In genomic region chr4:17667653-17668201, GRCh38 we compare ENCODE assay signal across 19 cellular contexts. TPM values are rescaled to one million over a fixed set of nuclear protein-coding genes. Genes with fewer than 3 reads are reported as not detected.
DNase-seq lines count a peak whose midpoint lies in the region; ATAC-seq, FAIRE-seq and TF ChIP-seq lines count a peak whose summit lies in the region.
"Had no signal": no experiment of that assay in that cellular context is flagged by ENCODE, and none has a peak within 500 bp of the region (broad histone marks: within the 10 kb centered on the region; RNA-seq: fewer than 3 reads in every experiment).

No MANE protein-coding gene starts in this region.

- H3K4me1 ChIP-seq in mucosa of descending colon (ENCODE audit: low read depth): no peaks in the 10 kb centered on the region
- H3K4me1 ChIP-seq: Caco-2 had no signal

- FAIRE-seq in GM12892 (lab: Jason Lieb, UNC): peak; percentile 14

- no peaks in the 10 kb centered on the region for H3K9me3 ChIP-seq in mucosa of descending colon
- H3K9me3 ChIP-seq: Caco-2 had no signal

- ATAC-seq in mucosa of descending colon (peak; percentile 37), HG03469 (IDR thresholded peaks at IDR 0.05; ENCODE audit: unreplicated experiment) (no peak)
- ATAC-seq: left cardiac atrium, Panc1 had no signal

- no peak for TF ChIP-seq CTCF in mucosa of descending colon (IDR thresholded peaks at IDR 0.05)

- DNase-seq in GM12892 (ENCODE audit: insufficient read length) (no peak), NCI-H128 (lab: John Stamatoyannopoulos, UW; ENCODE audit: unreplicated experiment) (peak; percentile 38), NCI-H510A treated with DMSO at 0.1 percent for 48 hours (lab: John Stamatoyannopoulos, UW) (peak; percentile 81), mucosa of descending colon (no peak), HT-29 (ENCODE audit: low spot score) (no peak), NCI-H82 (lab: John Stamatoyannopoulos, UW) (no peak), T-helper 9 cell (no peak)
- DNase-seq: activated CD4-positive, alpha-beta T cell treated with anti-CD3 and anti-CD28 coated beads for 48 hours; activated effector memory CD4-positive, alpha-beta T cell treated with anti-CD3 and anti-CD28 coated beads, Interleukin-2, amount 50 U/mL, for 16 hours; Caco-2; dermis blood vessel endothelial cell; foreskin fibroblast; left cardiac atrium; NCI-H1048; NCI-H524 treated with DMSO at 0.1 percent for 48 hours; spleen; T1000 had no signal

- no peak overlapping the region for H3K4me3 ChIP-seq in mucosa of descending colon
- H3K4me3 ChIP-seq: spleen had no signal

- no peaks in the 10 kb centered on the region for H3K36me3 ChIP-seq in mucosa of descending colon (ENCODE audit: low read depth)
- H3K36me3 ChIP-seq: spleen had no signal

- TF ChIP-seq POLR2A in GM12892 (IDR thresholded peaks at IDR 0.05; ENCODE audit: low read depth, low read length): no peak

- intact Hi-C loops in mucosa of descending colon (cut with DNase I, micrococcal nuclease): no loop called here

RNA-seq across cellular contexts. Expression of gene MED28, which starts 53.3 kb away (rescaled TPM):
- polyA plus RNA-seq in GM12892 (2012; ENCODE audit: missing spikeins): 42.2 TPM
- 10 to 100 TPM; 35.3 to 55.6 (median 37.5) TPM for total RNA-seq in mucosa of descending colon
- total RNA-seq in HT-29 (2014; rRNA removed; shearing (Covaris generic)): 14.6 and 15.0 TPM in 2 replicates

Comparison
In these comparisons a context has a peak if more than half of its experiments do, and no peak if none do; other contexts are left out.
1. DNase-seq: peak in NCI-H128 (single experiment) and NCI-H510A treated with DMSO at 0.1 percent for 48 hours (single experiment); none in GM12892 (single experiment), mucosa of descending colon (0 of 3), HT-29 (single experiment), NCI-H82 (single experiment) and T-helper 9 cell (single experiment).